10 cellular contexts compared by ENCODE assay signal in genomic region chr9:110015759-110016158, GRCh38.
DNase-seq lines count a peak whose midpoint lies in the region; ATAC-seq, FAIRE-seq and TF ChIP-seq lines count a peak whose summit lies in the region.
"Had no signal": no experiment of that assay in that cellular context is flagged by ENCODE, and none has a peak within 500 bp of the region (broad histone marks: within the 10 kb centered on the region; RNA-seq: fewer than 3 reads in every experiment).

No MANE protein-coding gene starts in this region.

- no peak overlapping the region for H3K14ac ChIP-seq in IMR-90 (replicated peaks; ENCODE audit: low read depth, low read length)
- no peak overlapping the region for H3K14ac ChIP-seq in mesenchymal stem cell (ENCODE audit: low read length in 2 of 2)

- H3K4ac ChIP-seq in IMR-90 (ENCODE audit: low read depth, low read length): peak overlapping the region; percentile 31
- no peak overlapping the region for H3K4ac ChIP-seq in mesenchymal stem cell (ENCODE audit: low read depth in 1 of 2, low read length in 2 of 2)

- WGBS in IMR-90 (ENCODE audit: extremely low coverage in 2 of 2, insufficient read length in 1 of 2), 2 experiments: no CpG with 5 or more reads among the region's 5 CpGs
- WGBS in mesenchymal stem cell: 35% methylated on average over 5 of the region's 5 CpGs

- no peaks in the 10 kb centered on the region for H3K9me1 ChIP-seq in IMR-90 (ENCODE audit: insufficient read depth, low read length)

- POLR2A ChIA-PET in IMR-90 (lab: Charles Lee; ENCODE audit: unreplicated experiment): no interaction called here

- peak overlapping the region; percentile 22 for H3K27ac ChIP-seq in IMR-90 (ENCODE audit: insufficient read depth, low read length)
- H3K27ac ChIP-seq in mesenchymal stem cell (ENCODE audit: low read length, poor library complexity, severe bottlenecking): peak overlapping the region; percentile 75
- H3K27ac ChIP-seq: tibial artery had no signal

- H3K18ac ChIP-seq in IMR-90 (ENCODE audit: low read depth, low read length) (peak overlapping the region; percentile 6; the same call in 1 of the 2 replicates), mesenchymal stem cell (ENCODE audit: low read depth in 1 of 2, low read length in 2 of 2) (peak overlapping the region in 1 of 2 experiments; percentile 30)

- H4K91ac ChIP-seq in IMR-90 (ENCODE audit: insufficient read depth, low read depth, low read length): no peak overlapping the region
- H4K91ac ChIP-seq in mesenchymal stem cell (ENCODE audit: low read length): no peak overlapping the region

- no peaks in the 10 kb centered on the region for H4K20me1 ChIP-seq in IMR-90 (ENCODE audit: insufficient read depth, low read length)

- H2AK5ac ChIP-seq in IMR-90 (ENCODE audit: low read depth, low read length) (no peak overlapping the region; the same call in 1 of the 2 replicates), mesenchymal stem cell (ENCODE audit: low read length, severe bottlenecking) (peak overlapping the region; percentile 40)

- peaks cover 0 to 6% of the 10 kb centered on the region in 2 experiments; a peak in 1 of 4 replicates for H3K79me1 ChIP-seq in IMR-90 (ENCODE audit: low read depth in 1 of 2, low read length in 2 of 2)
- no peaks in the 10 kb centered on the region for H3K79me1 ChIP-seq in mesenchymal stem cell (replicated peaks; ENCODE audit: low read length, poor library complexity, severe bottlenecking)

- H3K27me3 ChIP-seq in IMR-90 (ENCODE audit: control insufficient read depth, insufficient read depth, low read length) (no peaks in the 10 kb centered on the region), adipocyte (replicated peaks; ENCODE audit: control insufficient read depth, insufficient read depth, low read length) (no peaks in the 10 kb centered on the region), mesenchymal stem cell (ENCODE audit: control insufficient read depth in 1 of 2, insufficient read depth in 1 of 2, low read length in 2 of 2) (no peaks in the 10 kb centered on the region)
- H3K27me3 ChIP-seq: MG63, tibial artery had no signal

- H3K36me3 ChIP-seq in IMR-90 (ENCODE audit: control insufficient read depth, insufficient read depth, low read length) (no peaks in the 10 kb centered on the region), adipocyte (ENCODE audit: control insufficient read depth, insufficient read depth, low read length, severe bottlenecking) (peaks cover 36% of the 10 kb centered on the region), mesenchymal stem cell (ENCODE audit: control insufficient read depth in 1 of 2, insufficient read depth in 2 of 2, low read depth in 1 of 2, low read length in 2 of 2) (peaks cover 0 to 5% of the 10 kb centered on the region in 2 experiments)
- H3K36me3 ChIP-seq: MG63, tibial artery had no signal

- no peak for TF ChIP-seq CTCF in IMR-90 (conservative IDR thresholded peaks at IDR 0.05; ENCODE audit: low read depth, low read length)

- H3K9me3 ChIP-seq in IMR-90 (ENCODE audit: control insufficient read depth, insufficient read depth, low read length): no peaks in the 10 kb centered on the region
- H3K9me3 ChIP-seq in adipocyte (ENCODE audit: control insufficient read depth, low read length): no peaks in the 10 kb centered on the region
- H3K9me3 ChIP-seq in mesenchymal stem cell (ENCODE audit: control insufficient read depth, low read length): no peaks in the 10 kb centered on the region
- H3K9me3 ChIP-seq: tibial artery had no signal

- BruUV-seq in IMR-90 (replicated peaks; lab: Mats Ljungman, UMichigan): no TSS peak

- peak; percentile 70 for ATAC-seq in IMR-90 (ENCODE audit: low read depth)
- no peak for ATAC-seq in HG02852 (IDR thresholded peaks at IDR 0.05; ENCODE audit: unreplicated experiment)
- ATAC-seq in HG03095 (IDR thresholded peaks at IDR 0.05; ENCODE audit: unreplicated experiment): no peak

- H4K5ac ChIP-seq in IMR-90 (ENCODE audit: low read depth, low read length): no peak overlapping the region

- H2AFZ ChIP-seq in IMR-90 (replicated peaks; ENCODE audit: low read length, poor library complexity) (no peak overlapping the region), mesenchymal stem cell (ENCODE audit: low read depth, low read length) (no peak overlapping the region)

- DNase-seq in GM04504 (ENCODE audit: low read depth) (peak; percentile 18), IMR-90 (peak; percentile 94), adipocyte (ENCODE audit: low read depth) (peak; percentile 15), mesenchymal stem cell (peak; percentile 69), GM19239 (ENCODE audit: insufficient read length, low spot score) (no peak)
- DNase-seq: tibial artery had no signal

- H2BK15ac ChIP-seq in IMR-90 (ENCODE audit: low read depth, low read length) (0 out of 3 replicates have a peak overlapping the region, but pooled peaks have one; percentile 16), mesenchymal stem cell (ENCODE audit: low read depth, poor library complexity, severe bottlenecking) (peak overlapping the region; percentile 21)

- CTCF ChIA-PET in IMR-90 (lab: Yijun Ruan, JAX): no interaction called here

- H3K9ac ChIP-seq in IMR-90 (ENCODE audit: low read depth, low read length) (no peak overlapping the region), adipocyte (ENCODE audit: low read length) (no peak overlapping the region), mesenchymal stem cell (ENCODE audit: low read length) (no peak overlapping the region)

- in situ Hi-C loops in IMR-90 (cut with MboI; ENCODE audit: low sequenced_read_pairs): no loop called here

- no peak for TF ChIP-seq RAD21 in IMR-90 (IDR thresholded peaks at IDR 0.05; ENCODE audit: low read length)

- peak overlapping the region in 1 of 2 experiments; percentile 44; a peak in 2 of 4 replicates for H4K8ac ChIP-seq in IMR-90 (ENCODE audit: low read depth in 2 of 2, low read length in 2 of 2)
- H4K8ac ChIP-seq in mesenchymal stem cell (ENCODE audit: low read length): no peak overlapping the region

- no peak for FAIRE-seq in GM19239 (lab: Jason Lieb, UNC)

- peak overlapping the region in 1 of 2 experiments; percentile 21 for H2BK12ac ChIP-seq in mesenchymal stem cell (ENCODE audit: low read length in 2 of 2)

- peak overlapping the region; percentile 3; the same call in 1 of the 2 replicates for H2BK20ac ChIP-seq in IMR-90 (ENCODE audit: low read depth, low read length)

- H3K23ac ChIP-seq in IMR-90 (ENCODE audit: low read depth, low read length) (no peak overlapping the region), mesenchymal stem cell (ENCODE audit: low read length in 2 of 2) (no peak overlapping the region)

- peak overlapping the region; percentile 12; the same call in 1 of the 2 replicates for H2BK120ac ChIP-seq in IMR-90 (ENCODE audit: low read depth, low read length)
- peak overlapping the region; percentile 45 for H2BK120ac ChIP-seq in mesenchymal stem cell (ENCODE audit: low read depth, low read length)

- no peak overlapping the region for H3K56ac ChIP-seq in IMR-90 (ENCODE audit: extremely low read depth, insufficient read depth, low read length)

- TF ChIP-seq POLR2A in IMR-90 (IDR thresholded peaks at IDR 0.05; ENCODE audit: low read depth, low read length): no peak

- peaks cover 4% of the 10 kb centered on the region; the same call in 1 of the 2 replicates for H3K4me1 ChIP-seq in IMR-90 (ENCODE audit: control insufficient read depth, insufficient read depth, low read length)
- H3K4me1 ChIP-seq in adipocyte (ENCODE audit: control insufficient read depth, insufficient read depth, low read length): peaks cover 14% of the 10 kb centered on the region
- no peaks in the 10 kb centered on the region for H3K4me1 ChIP-seq in mesenchymal stem cell (ENCODE audit: control insufficient read depth, insufficient read depth, low read depth, low read length)
- H3K4me1 ChIP-seq: tibial artery had no signal

- H3K4me3 ChIP-seq in IMR-90 (ENCODE audit: insufficient read depth, low read depth, low read length): no peak overlapping the region
- H3K4me3 ChIP-seq in adipocyte (ENCODE audit: low read length): no peak overlapping the region
- no peak overlapping the region for H3K4me3 ChIP-seq in mesenchymal stem cell (ENCODE audit: insufficient read depth in 1 of 2, low read depth in 1 of 2, low read length in 2 of 2)
- H3K4me3 ChIP-seq: MG63, skin epidermis, tibial artery had no signal

- H2BK5ac ChIP-seq in IMR-90 (ENCODE audit: low read depth, low read length, poor library complexity, severe bottlenecking) (peak overlapping the region; percentile 40), mesenchymal stem cell (ENCODE audit: low read depth, low read length, poor library complexity, severe bottlenecking) (no peak overlapping the region)

- H3K4me2 ChIP-seq in IMR-90 (ENCODE audit: low read depth, low read length) (no peak overlapping the region; the same call in 1 of the 2 replicates), mesenchymal stem cell (ENCODE audit: low read length, poor library complexity, severe bottlenecking) (no peak overlapping the region)

- H2AK9ac ChIP-seq in IMR-90 (replicated peaks; ENCODE audit: low read depth, low read length, poor library complexity): no peak overlapping the region

- dilution Hi-C loops in IMR-90 (cut with HindIII; ENCODE audit: low sequenced_read_pairs, unreplicated experiment): no loop called here

- intact Hi-C loops in IMR-90 (cut with micrococcal nuclease): no loop called here

TF ChIP-seq in IMR-90, 13 proteins besides CTCF, POLR2A, EP300 and RAD21 (continues in another document):
- TF ChIP-seq FOS (IDR thresholded peaks at IDR 0.05; ENCODE audit: low read depth, low read length): 0 out of 2 replicates have a peak, but pooled peaks have one; percentile 18
- no peak for TF ChIP-seq ELK1 (IDR thresholded peaks at IDR 0.05; ENCODE audit: borderline replicate concordance, low read depth, low read length)
- peak; percentile 73 for TF ChIP-seq USF2 (IDR thresholded peaks at IDR 0.05; ENCODE audit: low read depth, low read length)
- TF ChIP-seq RCOR1 (IDR thresholded peaks at IDR 0.05; ENCODE audit: insufficient replicate concordance, low read length): no peak
- peak; percentile 17; the same call in 1 of the 2 replicates for TF ChIP-seq BHLHE40 (IDR thresholded peaks at IDR 0.05; ENCODE audit: low read depth, low read length)
